In the genomic region with DNA sequence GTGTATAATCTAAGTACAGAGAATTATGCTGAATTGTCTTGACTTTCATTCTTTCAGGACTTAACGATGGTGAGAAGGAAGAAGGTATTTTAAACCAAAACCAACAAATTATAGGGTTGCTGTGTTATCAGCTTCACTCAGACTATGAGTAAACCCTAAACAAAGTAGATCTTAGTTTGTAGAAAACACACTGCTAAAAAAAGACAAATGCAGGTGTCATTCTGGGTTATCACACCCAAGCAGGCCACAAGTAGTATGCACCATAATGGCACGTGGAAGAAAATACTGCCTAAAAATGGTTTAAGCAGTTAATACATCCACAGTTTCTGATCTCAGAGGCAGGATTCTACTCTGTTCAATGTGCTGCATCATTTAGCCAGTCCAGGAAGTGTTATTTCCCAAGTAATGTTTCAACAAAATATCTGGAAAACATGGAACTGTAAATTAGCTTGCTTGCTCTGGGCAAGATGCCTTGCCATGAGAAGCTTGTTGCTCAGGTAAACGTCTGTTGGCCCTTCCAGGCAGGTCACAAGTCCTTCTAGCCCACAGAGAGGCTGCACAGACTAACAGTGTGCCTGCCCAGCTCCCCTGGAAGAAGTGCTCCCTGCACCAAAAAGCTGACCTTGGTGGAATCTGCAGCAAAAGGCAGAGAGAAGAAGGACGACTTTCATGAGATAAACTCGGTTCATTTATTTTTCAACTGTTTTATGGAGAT, we compare ENCODE assay signal across 1 cellular context.
TF ChIP-seq lines count a peak whose summit lies in the region.

No MANE protein-coding gene starts in this region.

TF ChIP-seq in IMR-90, 13 proteins besides CTCF, POLR2A, EP300 and RAD21 (continued from another document):
- no peak for TF ChIP-seq MXI1 (IDR thresholded peaks at IDR 0.05; ENCODE audit: borderline replicate concordance, low read depth, low read length)
